23 cellular contexts compared by ENCODE assay signal in the genomic region with DNA sequence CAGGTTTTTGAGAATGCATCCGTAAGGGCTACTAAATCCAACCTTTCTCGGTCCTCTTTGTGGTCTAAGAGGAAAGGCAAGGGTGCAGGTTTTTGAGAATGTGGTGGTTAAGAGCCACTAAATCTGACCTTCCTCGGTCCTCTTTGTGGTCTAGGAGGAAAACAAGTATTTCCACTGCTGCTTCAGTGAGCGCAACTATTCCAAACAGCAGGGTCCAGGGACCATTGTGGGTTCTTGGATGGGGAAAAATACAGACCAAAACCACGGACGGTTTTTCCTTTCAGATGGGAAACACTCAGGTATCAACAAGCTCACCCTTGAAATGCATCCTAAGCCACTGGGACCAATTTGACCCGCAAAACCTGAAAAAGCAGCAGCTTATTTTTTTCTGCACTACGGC.
"Had no signal": no experiment of that assay in that cellular context is flagged by ENCODE, and none has a peak within 500 bp of the region (broad histone marks: within the 10 kb centered on the region; RNA-seq: fewer than 3 reads in every experiment).

No MANE protein-coding gene starts in this region.

- H3K4me1 ChIP-seq: body of pancreas had no signal

- H3K4me3 ChIP-seq: body of pancreas had no signal

- H3K9me3 ChIP-seq: body of pancreas had no signal

- DNase-seq: activated CD4-positive, alpha-beta T cell treated with anti-CD3 and anti-CD28 coated beads for 48 hours; activated CD4-positive, alpha-beta T cell treated with anti-CD3 and anti-CD28 coated beads, Interleukin-2, amount 50 U/mL, for 4 hours; activated CD4-positive, CD25-positive, alpha-beta regulatory T cell treated with anti-CD3 and anti-CD28 coated beads, Interleukin-2, amount 50 U/mL, for 72 hours; activated CD8-positive, alpha-beta memory T cell treated with anti-CD3 and anti-CD28 coated beads, Interleukin-2, amount 50 U/mL, for 48 hours; activated CD8-positive, alpha-beta T cell treated with anti-CD3 and anti-CD28 coated beads, Interleukin-2, amount 10 ng/mL, durations not matched to agents 7 days and 5 days; activated effector memory CD4-positive, alpha-beta T cell treated with anti-CD3 and anti-CD28 coated beads, Interleukin-2, amount 50 U/mL, for 16 hours; activated naive CD4-positive, alpha-beta T cell treated with Interleukin-2 at 50 U/mL for 16 hours; activated T-cell treated with anti-CD3 and anti-CD28 coated beads, Interleukin-2, amount 50 U/mL, for 1 hour; amygdala; body of pancreas; central memory CD4-positive, alpha-beta T cell; NCI-H1092; NCI-H1417 treated with DMSO at 0.1 percent for 48 hours; NCI-H1694; NCI-H2029 treated with DMSO at 0.1 percent for 48 hours; NCI-H345; NCI-H510A; NCI-H526 treated with DMSO at 0.1 percent for 48 hours; NCI-H82; SIG-M5; T-helper 17 cell; T-helper 9 cell had no signal

- H3K27me3 ChIP-seq: body of pancreas had no signal

- ATAC-seq: activated CD8-positive, alpha-beta T cell treated with anti-CD3 and anti-CD28 coated beads, Interleukin-2, amount 10 ng/mL, durations not matched to agents 7 days and 5 days; body of pancreas; T-helper 17 cell; WTC11 had no signal

- H3K27ac ChIP-seq: body of pancreas had no signal
